Comparison of ENCODE assay signal across 1 cellular context in genomic region chr5:742276-742675, GRCh38. TPM values are rescaled to one million over a fixed set of nuclear protein-coding genes. Genes with fewer than 3 reads are reported as not detected.
"Had no signal": no experiment of that assay in that cellular context is flagged by ENCODE, and none has a peak within 500 bp of the region (broad histone marks: within the 10 kb centered on the region; RNA-seq: fewer than 3 reads in every experiment).

No MANE protein-coding gene starts in this region.

RNA-seq across cellular contexts. Expression of gene ZDHHC11B, which starts 42.3 kb away (rescaled TPM):
- total RNA-seq: GM23248 had no signal
- polyA plus RNA-seq: GM23248 had no signal

RNA-seq across cellular contexts. Expression of gene TPPP, which starts 49.1 kb away (rescaled TPM):
- total RNA-seq: GM23248 had no signal
- polyA plus RNA-seq: GM23248 had no signal
